ENCODE assay signal across 12 cellular contexts in genomic region chr10:119031496-119032059, GRCh38. TPM values are rescaled to one million over a fixed set of nuclear protein-coding genes. Genes with fewer than 3 reads are reported as not detected.
A peak's percentile ranks its signal among the peaks of the same experiment; 100 is the strongest.
DNase-seq lines count a peak whose midpoint lies in the region; ATAC-seq, FAIRE-seq and TF ChIP-seq lines count a peak whose summit lies in the region.
"Had no signal": no experiment of that assay in that cellular context is flagged by ENCODE, and none has a peak within 500 bp of the region (broad histone marks: within the 10 kb centered on the region; RNA-seq: fewer than 3 reads in every experiment).

No MANE protein-coding gene starts in this region.

- CTCF ChIA-PET in OCI-LY7 (lab: Charles Lee; ENCODE audit: unreplicated experiment) = interaction anchor here (0.5 to 1.0 kb wide), 2 partner anchors 22 to 677 kb away, joined by 3 read pairs; no protein-coding TSS in a partner anchor
- CTCF ChIA-PET in endothelial cell of umbilical vein (lab: Charles Lee) = interaction anchor here (1.3 to 1.7 kb wide), 2 partner anchors 25 to 463 kb away, joined by 3 to 7 read pairs; no protein-coding TSS in a partner anchor

- H3K79me2 ChIP-seq in OCI-LY7 (ENCODE audit: insufficient read depth, low read depth, low read length) = peaks cover 21% of the 10 kb centered on the region; the same call in 1 of the 2 replicates
- no peaks in the 10 kb centered on the region for H3K79me2 ChIP-seq in endothelial cell of umbilical vein (ENCODE audit: control insufficient read depth, insufficient read depth, low read length)

- H3K9me1 ChIP-seq in endothelial cell of umbilical vein (replicated peaks; ENCODE audit: control insufficient read depth, extremely low read depth, insufficient read depth, low read length) = no peaks in the 10 kb centered on the region

- H3K36me3 ChIP-seq in left ventricle myocardium inferior = peaks cover 27% of the 10 kb centered on the region
- peaks cover 0 to 49% (median 44%) of the 10 kb centered on the region in 9 donors for H3K36me3 ChIP-seq in heart left ventricle
- H3K36me3 ChIP-seq in OCI-LY7 (ENCODE audit: insufficient read depth, low read length) = peaks cover 52% of the 10 kb centered on the region
- peaks cover 8 to 10% of the 10 kb centered on the region in 2 experiments for H3K36me3 ChIP-seq in endothelial cell of umbilical vein (ENCODE audit: control insufficient read depth in 2 of 2, extremely low read depth in 1 of 2, insufficient read depth in 2 of 2, low read length in 2 of 2)

- no peak for DNase-seq in left ventricle myocardium inferior
- DNase-seq in heart left ventricle = no peak
- no peak for DNase-seq in OCI-LY7 (ENCODE audit: low spot score)
- no peak for DNase-seq in endothelial cell of umbilical vein (ENCODE audit: low read depth, low spot score)
- no peak for DNase-seq in type B pancreatic cell (ENCODE audit: extremely low spot score, unreplicated experiment)
- no peak for DNase-seq in hypothalamus (lab: John Stamatoyannopoulos, UW)
- no peak for DNase-seq in effector memory CD8-positive, alpha-beta T cell
- DNase-seq: activated CD4-positive, alpha-beta T cell treated with anti-CD3 and anti-CD28 coated beads for 36 hours; central memory CD4-positive, alpha-beta T cell; stimulated activated CD4-positive, alpha-beta T cell treated with anti-CD3 and anti-CD28 coated beads, Interleukin-4, amount 100 ng/mL, for 24 hours had no signal

- no peak for TF ChIP-seq POLR2A in heart left ventricle (IDR thresholded peaks at IDR 0.05)
- no peak for TF ChIP-seq POLR2A in endothelial cell of umbilical vein (IDR thresholded peaks at IDR 0.05; ENCODE audit: low read depth, low read length)

- intact Hi-C loops in left ventricle myocardium inferior (cut with micrococcal nuclease) (no loop called here), heart left ventricle (cut with DNase I) (loop anchor here in 1 of 10 donors (5.0 kb wide), 1 partner anchor 46 kb away; no protein-coding TSS in a partner anchor), OCI-LY7 (cut with micrococcal nuclease; ENCODE audit: unreplicated experiment) (loop anchor here (2.0 kb wide), 1 partner anchor 47 kb away; no protein-coding TSS in a partner anchor), endothelial cell of umbilical vein (cut with micrococcal nuclease) (no loop called here)

- no peak overlapping the region for H3K27ac ChIP-seq in left ventricle myocardium inferior (replicated peaks)
- no peak overlapping the region for H3K27ac ChIP-seq in heart left ventricle
- H3K27ac ChIP-seq in OCI-LY7 (ENCODE audit: low read depth, low read length, poor library complexity, severe bottlenecking) = peak overlapping the region; percentile 56
- H3K27ac ChIP-seq in endothelial cell of umbilical vein (ENCODE audit: insufficient read depth, low read depth, low read length) = no peak overlapping the region
- H3K27ac ChIP-seq: tibial nerve had no signal

- peaks cover 25% of the 10 kb centered on the region for H3K36me3 Mint-ChIP-seq in type B pancreatic cell
- H3K36me3 Mint-ChIP-seq in effector memory CD8-positive, alpha-beta T cell (ENCODE audit: insufficient read depth) = peaks cover 40% of the 10 kb centered on the region

- H3K9me3 ChIP-seq in left ventricle myocardium inferior (replicated peaks) (no peaks in the 10 kb centered on the region), heart left ventricle (no peaks in the 10 kb centered on the region), OCI-LY7 (ENCODE audit: low read length) (no peaks in the 10 kb centered on the region), endothelial cell of umbilical vein (replicated peaks; ENCODE audit: control insufficient read depth, insufficient read depth, low read length) (no peaks in the 10 kb centered on the region)
- H3K9me3 ChIP-seq: tibial nerve had no signal

- H2AFZ ChIP-seq in OCI-LY7 (ENCODE audit: low read length) (no peak overlapping the region), endothelial cell of umbilical vein (ENCODE audit: low read depth, low read length) (no peak overlapping the region)

- 77 to 83% (median 80%) methylated on average over 7 of the region's 7 CpGs for WGBS in heart left ventricle, 4 donors

- no peaks in the 10 kb centered on the region for H3K9me2 ChIP-seq in OCI-LY7 (ENCODE audit: insufficient read depth, low read length)

- ATAC-seq in heart left ventricle (no peak), HG03565 (IDR thresholded peaks at IDR 0.05; ENCODE audit: unreplicated experiment) (no peak)
- ATAC-seq in effector memory CD8-positive, alpha-beta T cell (replicated peaks) = no peak

- H3K27ac Mint-ChIP-seq in type B pancreatic cell = peak overlapping the region; percentile 28
- no peak overlapping the region for H3K27ac Mint-ChIP-seq in effector memory CD8-positive, alpha-beta T cell
- H3K27ac Mint-ChIP-seq: activated CD4-positive, alpha-beta T cell treated with anti-CD3 and anti-CD28 coated beads for 36 hours had no signal

- no peaks in the 10 kb centered on the region for H3K27me3 ChIP-seq in left ventricle myocardium inferior (ENCODE audit: low read depth)
- peaks cover 0 to 5% (median 0%) of the 10 kb centered on the region in 9 donors for H3K27me3 ChIP-seq in heart left ventricle
- no peaks in the 10 kb centered on the region for H3K27me3 ChIP-seq in endothelial cell of umbilical vein (ENCODE audit: control insufficient read depth in 2 of 2, insufficient read depth in 2 of 2, low read length in 2 of 2)
- H3K27me3 ChIP-seq: tibial nerve had no signal

- BruUV-seq in OCI-LY7 (replicated peaks; lab: Mats Ljungman, UMichigan) = no TSS peak
- BruUV-seq in endothelial cell of umbilical vein (replicated peaks; lab: Mats Ljungman, UMichigan) = no TSS peak

- TF ChIP-seq CTCF in left ventricle myocardium inferior (IDR thresholded peaks at IDR 0.05; ENCODE audit: borderline replicate concordance) (no peak), heart left ventricle (IDR thresholded peaks at IDR 0.05) (no peak), OCI-LY7 (conservative IDR thresholded peaks at IDR 0.05; ENCODE audit: low read length) (no peak), endothelial cell of umbilical vein (IDR thresholded peaks at IDR 0.05; ENCODE audit: extremely low read depth in 1 of 2, insufficient read depth in 1 of 2, low read depth in 1 of 2, low read length in 2 of 2) (no peak), type B pancreatic cell (conservative IDR thresholded peaks at IDR 0.05) (no peak)

- H3K4me3 Mint-ChIP-seq in type B pancreatic cell = peak overlapping the region; percentile 82
- no peak overlapping the region for H3K4me3 Mint-ChIP-seq in effector memory CD8-positive, alpha-beta T cell

- peak overlapping the region; percentile 78 for H3K4me3 ChIP-seq in left ventricle myocardium inferior
- peak overlapping the region in 3 of 12 donors; percentile 24 to 65 (median 64) for H3K4me3 ChIP-seq in heart left ventricle
- peak overlapping the region; percentile 71 for H3K4me3 ChIP-seq in OCI-LY7 (ENCODE audit: low read depth, low read length, poor library complexity, severe bottlenecking)
- H3K4me3 ChIP-seq in endothelial cell of umbilical vein (replicated peaks in 1 of 3; ENCODE audit: insufficient read depth in 1 of 3, low read depth in 1 of 3, low read length in 3 of 3) = no peak overlapping the region

- H3K4me2 ChIP-seq in OCI-LY7 (ENCODE audit: low read length) (peak overlapping the region; percentile 67), endothelial cell of umbilical vein (ENCODE audit: insufficient read depth, low read length) (peak overlapping the region; percentile 43)

- dilution Hi-C loops in endothelial cell of umbilical vein (cut with MboI; ENCODE audit: extremely low pct_ligation_motif_present, low sequenced_read_pairs) = no loop called here

- H4K20me1 ChIP-seq in OCI-LY7 (ENCODE audit: insufficient read depth, low read length) (peaks cover 23% of the 10 kb centered on the region), endothelial cell of umbilical vein (replicated peaks; ENCODE audit: control insufficient read depth, extremely low read depth, insufficient read depth, low read length) (peaks cover 3% of the 10 kb centered on the region)

- no peak for FAIRE-seq in endothelial cell of umbilical vein (lab: Jason Lieb, UNC)

- no peaks in the 10 kb centered on the region for H3K9me3 Mint-ChIP-seq in type B pancreatic cell
- H3K9me3 Mint-ChIP-seq in effector memory CD8-positive, alpha-beta T cell = no peaks in the 10 kb centered on the region

- H3K4me1 ChIP-seq in left ventricle myocardium inferior (peaks cover 38% of the 10 kb centered on the region), heart left ventricle (peaks cover 0 to 33% (median 15%) of the 10 kb centered on the region in 12 donors), OCI-LY7 (ENCODE audit: insufficient read depth, low read length, poor library complexity, severe bottlenecking) (peaks cover 37% of the 10 kb centered on the region), endothelial cell of umbilical vein (ENCODE audit: control insufficient read depth, extremely low read depth, insufficient read depth, low read length) (peaks cover 8% of the 10 kb centered on the region)

- POLR2A ChIA-PET in OCI-LY7 (lab: Charles Lee) = interaction anchor here (1.2 to 1.3 kb wide), 4 partner anchors 48 to 481 kb away, joined by 3 to 4 read pairs (median 4); no protein-coding TSS in a partner anchor
- POLR2A ChIA-PET in endothelial cell of umbilical vein (lab: Charles Lee) = no interaction called here

- H3K9ac ChIP-seq in endothelial cell of umbilical vein (replicated peaks; ENCODE audit: extremely low read depth, insufficient read depth, low read length) = no peak overlapping the region

- peaks cover 4% of the 10 kb centered on the region for H3K27me3 Mint-ChIP-seq in type B pancreatic cell
- no peaks in the 10 kb centered on the region for H3K27me3 Mint-ChIP-seq in effector memory CD8-positive, alpha-beta T cell
- H3K27me3 Mint-ChIP-seq: activated CD4-positive, alpha-beta T cell treated with anti-CD3 and anti-CD28 coated beads for 36 hours had no signal

- peaks cover 6% of the 10 kb centered on the region for H3K4me1 Mint-ChIP-seq in type B pancreatic cell (ENCODE audit: unreplicated experiment)
- peaks cover 0 to 10% of the 10 kb centered on the region in 2 donors for H3K4me1 Mint-ChIP-seq in effector memory CD8-positive, alpha-beta T cell (ENCODE audit: low read depth in 2 of 2)

RNA-seq across cellular contexts. Expression of gene NANOS1, which starts 2.1 kb away (rescaled TPM):
- 11.7 TPM for total RNA-seq in left ventricle myocardium inferior
- 10 to 100 TPM in 4 of 9 donors, 1 to 10 TPM in 5; 3.3 to 35.5 (median 8.8) TPM for total RNA-seq in heart left ventricle
- 10 to 100 TPM in 1 of 2 donors, 1 to 10 TPM in 1; 7.1 to 41.4 TPM for polyA plus RNA-seq in heart left ventricle
- total RNA-seq in OCI-LY7 (2014; rRNA removed; shearing (Covaris generic)) = 3.6 and 3.7 TPM in 2 replicates
- total RNA-seq in OCI-LY7 (2022) = 7.5 and 8.5 TPM in 2 replicates
- 0.40 and 0.76 TPM in 2 replicates for total RNA-seq in endothelial cell of umbilical vein
- polyA plus RNA-seq in endothelial cell of umbilical vein = 0.29 and 0.30 TPM in 2 replicates
- polyA plus RNA-seq in endothelial cell of umbilical vein (2011; cell fraction: cytosol; rRNA removed) = 0.30 and 0.45 TPM in 2 replicates
- polyA plus RNA-seq in endothelial cell of umbilical vein (2011; cell fraction: nucleus; rRNA removed) = 0.08 and 0.22 TPM in 2 replicates
- polyA plus RNA-seq in endothelial cell of umbilical vein (2012) = 0.18 and 0.20 TPM in 2 replicates
- 0.12 TPM in 1 of 2 replicates, not detected in the other for polyA minus RNA-seq in endothelial cell of umbilical vein
- polyA minus RNA-seq in endothelial cell of umbilical vein (2011; cell fraction: cytosol; rRNA and poly(A)+ RNA removed) = 3.5 TPM
- polyA minus RNA-seq in endothelial cell of umbilical vein (2011; cell fraction: nucleus; rRNA and poly(A)+ RNA removed) = 0.14 and 0.24 TPM in 2 replicates
- 10.1 and 14.4 TPM in 2 replicates for total RNA-seq in type B pancreatic cell (ENCODE audit: low replicate concordance)

RNA-seq across cellular contexts. Expression of gene EIF3A, which starts 49.0 kb away (rescaled TPM):
- 103 TPM for total RNA-seq in left ventricle myocardium inferior
- total RNA-seq in heart left ventricle = 100 to 1,000 TPM in 6 of 9 donors, 10 to 100 TPM in 3; 80.3 to 143 (median 110) TPM
- polyA plus RNA-seq in heart left ventricle = 10 to 100 TPM; 41.9 to 92.2 TPM
- 83.0 and 96.2 TPM in 2 replicates for total RNA-seq in OCI-LY7 (2014; rRNA removed; shearing (Covaris generic))
- 161 and 171 TPM in 2 replicates for total RNA-seq in OCI-LY7 (2022)
- 149 and 159 TPM in 2 replicates for total RNA-seq in endothelial cell of umbilical vein
- 11.7 and 27.6 TPM in 2 replicates for polyA plus RNA-seq in endothelial cell of umbilical vein
- polyA plus RNA-seq in endothelial cell of umbilical vein (2011; cell fraction: cytosol; rRNA removed) = 37.3 and 40.8 TPM in 2 replicates
- polyA plus RNA-seq in endothelial cell of umbilical vein (2011; cell fraction: nucleus; rRNA removed) = 57.0 and 60.2 TPM in 2 replicates
- 135 and 150 TPM in 2 replicates for polyA plus RNA-seq in endothelial cell of umbilical vein (2012)
- 78.0 and 82.1 TPM in 2 replicates for polyA minus RNA-seq in endothelial cell of umbilical vein
- polyA minus RNA-seq in endothelial cell of umbilical vein (2011; cell fraction: cytosol; rRNA and poly(A)+ RNA removed) = 60.1 TPM
- polyA minus RNA-seq in endothelial cell of umbilical vein (2011; cell fraction: nucleus; rRNA and poly(A)+ RNA removed) = 80.1 and 122 TPM in 2 replicates
- total RNA-seq in type B pancreatic cell (ENCODE audit: low replicate concordance) = 132 and 141 TPM in 2 replicates

Comparison
In these comparisons a context has a peak if more than half of its experiments do, and no peak if none do; other contexts are left out.
1. H3K4me3 ChIP-seq: peak in left ventricle myocardium inferior (single experiment) and OCI-LY7 (single experiment); none in endothelial cell of umbilical vein (0 of 3).